15 cellular contexts compared by ENCODE assay signal in genomic region chr9:90987566-90987965, GRCh38.
DNase-seq lines count a peak whose midpoint lies in the region; ATAC-seq and TF ChIP-seq lines count a peak whose summit lies in the region.
"Had no signal": no experiment of that assay in that cellular context is flagged by ENCODE, and none has a peak within 500 bp of the region (broad histone marks: within the 10 kb centered on the region; RNA-seq: fewer than 3 reads in every experiment).

No MANE protein-coding gene starts in this region.

- no peaks in the 10 kb centered on the region for H3K79me2 ChIP-seq in mammary epithelial cell (ENCODE audit: insufficient read depth, low read length)

- H3K9me1 ChIP-seq in IMR-90 (ENCODE audit: insufficient read depth, low read length), result peaks cover 7% of the 10 kb centered on the region; the same call in 1 of the 2 replicates

- no peak overlapping the region for H3K23ac ChIP-seq in IMR-90 (ENCODE audit: low read depth, low read length)
- no peak overlapping the region for H3K23ac ChIP-seq in mesenchymal stem cell (ENCODE audit: low read length in 2 of 2)

- no peaks in the 10 kb centered on the region for H3K36me3 ChIP-seq in IMR-90 (ENCODE audit: control insufficient read depth, insufficient read depth, low read length)
- H3K36me3 ChIP-seq in mammary epithelial cell (ENCODE audit: insufficient read depth, low read length), result no peaks in the 10 kb centered on the region
- no peaks in the 10 kb centered on the region for H3K36me3 ChIP-seq in thyroid gland
- no peaks in the 10 kb centered on the region for H3K36me3 ChIP-seq in mesenchymal stem cell (ENCODE audit: control insufficient read depth in 1 of 2, insufficient read depth in 2 of 2, low read depth in 1 of 2, low read length in 2 of 2)
- H3K36me3 ChIP-seq: BLaER1 treated with 17β-estradiol and CSF1 and Interleukin-3, amounts not matched to agents 10 nM and 100 nM had no signal

- no peak overlapping the region for H4K91ac ChIP-seq in IMR-90 (ENCODE audit: insufficient read depth, low read depth, low read length)
- no peak overlapping the region for H4K91ac ChIP-seq in mesenchymal stem cell (ENCODE audit: low read length)

- H2AFZ ChIP-seq in IMR-90 (replicated peaks; ENCODE audit: low read length, poor library complexity), result no peak overlapping the region
- H2AFZ ChIP-seq in mammary epithelial cell (ENCODE audit: low read depth, low read length), result no peak overlapping the region
- no peak overlapping the region for H2AFZ ChIP-seq in mesenchymal stem cell (ENCODE audit: low read depth, low read length)
- H2AFZ ChIP-seq: GM23248 had no signal

- H2BK12ac ChIP-seq in mesenchymal stem cell (ENCODE audit: low read length in 2 of 2), result no peak overlapping the region

- H3K27ac ChIP-seq in IMR-90 (ENCODE audit: insufficient read depth, low read length) (no peak overlapping the region), mammary epithelial cell (ENCODE audit: insufficient read depth, low read depth, low read length) (no peak overlapping the region), thyroid gland (no peak overlapping the region), mesenchymal stem cell (ENCODE audit: low read length, poor library complexity, severe bottlenecking) (no peak overlapping the region)
- H3K27ac ChIP-seq: 22Rv1; BLaER1 treated with 17β-estradiol and CSF1 and Interleukin-3, amounts not matched to agents 10 nM and 100 nM; GM23248; HL-60 had no signal

- no peak for TF ChIP-seq RAD21 in IMR-90 (IDR thresholded peaks at IDR 0.05; ENCODE audit: low read length)

- no peak overlapping the region for H2AK9ac ChIP-seq in IMR-90 (replicated peaks; ENCODE audit: low read depth, low read length, poor library complexity)

- H3K4ac ChIP-seq in IMR-90 (ENCODE audit: low read depth, low read length) (peak overlapping the region; percentile 28; the same call in 1 of the 2 replicates), mesenchymal stem cell (ENCODE audit: low read depth in 1 of 2, low read length in 2 of 2) (no peak overlapping the region)

- 0 out of 2 replicates have a peak overlapping the region, but pooled peaks have one; percentile 40 for H3K14ac ChIP-seq in IMR-90 (replicated peaks; ENCODE audit: low read depth, low read length)
- H3K14ac ChIP-seq in mesenchymal stem cell (ENCODE audit: low read length in 2 of 2), result no peak overlapping the region

- H2AK5ac ChIP-seq in IMR-90 (ENCODE audit: low read depth, low read length), result peak overlapping the region; percentile 23; the same call in 1 of the 2 replicates
- no peak overlapping the region for H2AK5ac ChIP-seq in mesenchymal stem cell (ENCODE audit: low read length, severe bottlenecking)

- peak overlapping the region; percentile 79; the same call in 1 of the 2 replicates for H2BK120ac ChIP-seq in IMR-90 (ENCODE audit: low read depth, low read length)
- no peak overlapping the region for H2BK120ac ChIP-seq in mesenchymal stem cell (ENCODE audit: low read depth, low read length)

- intact Hi-C loops in IMR-90 (cut with micrococcal nuclease), result no loop called here
- intact Hi-C loops in mammary epithelial cell (cut with micrococcal nuclease), result loop anchor here (5.0 to 10.0 kb wide), 2 partner anchors 190 to 737 kb away; no protein-coding TSS in a partner anchor
- intact Hi-C loops in thyroid gland (cut with DNase I), result no loop called here

- in situ Hi-C loops in IMR-90 (cut with MboI; ENCODE audit: low sequenced_read_pairs), result no loop called here
- in situ Hi-C loops in mammary epithelial cell (cut with MboI; ENCODE audit: low sequenced_read_pairs in 2 of 2), result no loop called here

- DNase-seq in DMS 273 (lab: John Stamatoyannopoulos, UW; ENCODE audit: unreplicated experiment) (peak; percentile 1), DMS 273 treated with DMSO at 0.1 percent for 48 hours (lab: John Stamatoyannopoulos, UW) (no peak), IMR-90 (no peak), mammary epithelial cell (peak; percentile 80), thyroid gland (peak; percentile 20 to 29), ureter (ENCODE audit: low spot score) (no peak), mesenchymal stem cell (no peak)
- DNase-seq: CD4-positive, CD25-positive, alpha-beta regulatory T cell; DMS79; GM23248; H7 had no signal

- H3K9me3 ChIP-seq in IMR-90 (ENCODE audit: control insufficient read depth, insufficient read depth, low read length) (no peaks in the 10 kb centered on the region), mammary epithelial cell (replicated peaks; ENCODE audit: insufficient read depth, low read length) (no peaks in the 10 kb centered on the region), thyroid gland (no peaks in the 10 kb centered on the region), mesenchymal stem cell (ENCODE audit: control insufficient read depth, low read length) (peaks cover 22% of the 10 kb centered on the region)

- TF ChIP-seq POLR2A in IMR-90 (IDR thresholded peaks at IDR 0.05; ENCODE audit: low read depth, low read length) (no peak), thyroid gland (IDR thresholded peaks at IDR 0.05) (no peak)

- no peak overlapping the region; the same call in 1 of the 2 replicates for H4K5ac ChIP-seq in IMR-90 (ENCODE audit: low read depth, low read length)

- CTCF ChIA-PET in IMR-90 (lab: Yijun Ruan, JAX), result no interaction called here
- CTCF ChIA-PET in mammary epithelial cell (lab: Charles Lee; ENCODE audit: low non-redundant PET), result no interaction called here

- BruUV-seq in IMR-90 (replicated peaks; lab: Mats Ljungman, UMichigan), result no TSS peak
- BruUV-seq in mammary epithelial cell (replicated peaks; lab: Mats Ljungman, UMichigan), result no TSS peak

- H4K8ac ChIP-seq in IMR-90 (ENCODE audit: low read depth in 2 of 2, low read length in 2 of 2) (peak overlapping the region in 1 of 2 experiments; percentile 1; a peak in 2 of 4 replicates), mesenchymal stem cell (ENCODE audit: low read length) (no peak overlapping the region)

- H3K4me2 ChIP-seq in IMR-90 (ENCODE audit: low read depth, low read length), result no peak overlapping the region
- no peak overlapping the region for H3K4me2 ChIP-seq in mammary epithelial cell (ENCODE audit: insufficient read depth, low read depth, low read length)
- H3K4me2 ChIP-seq in mesenchymal stem cell (ENCODE audit: low read length, poor library complexity, severe bottlenecking), result no peak overlapping the region
- H3K4me2 ChIP-seq: BLaER1 treated with 17β-estradiol and CSF1 and Interleukin-3, amounts not matched to agents 10 nM and 100 nM had no signal

- H3K4me1 ChIP-seq in IMR-90 (ENCODE audit: control insufficient read depth, insufficient read depth, low read length), result peaks cover 16% of the 10 kb centered on the region
- H3K4me1 ChIP-seq in mammary epithelial cell (ENCODE audit: insufficient read depth, low read length), result peaks cover 46% of the 10 kb centered on the region
- H3K4me1 ChIP-seq in thyroid gland, result no peaks in the 10 kb centered on the region
- peaks cover 12% of the 10 kb centered on the region for H3K4me1 ChIP-seq in mesenchymal stem cell (ENCODE audit: control insufficient read depth, insufficient read depth, low read depth, low read length)

- H2BK15ac ChIP-seq in IMR-90 (ENCODE audit: low read depth, low read length) (peak overlapping the region; percentile 52; the same call in 1 of the 3 replicates), mesenchymal stem cell (ENCODE audit: low read depth, poor library complexity, severe bottlenecking) (no peak overlapping the region)

- peak overlapping the region; percentile 84 for H2BK20ac ChIP-seq in IMR-90 (ENCODE audit: low read depth, low read length)

- POLR2A ChIA-PET in IMR-90 (lab: Charles Lee; ENCODE audit: unreplicated experiment), result no interaction called here

- H3K18ac ChIP-seq in IMR-90 (ENCODE audit: low read depth, low read length), result peak overlapping the region; percentile 92; the same call in 1 of the 2 replicates
- H3K18ac ChIP-seq in mesenchymal stem cell (ENCODE audit: low read depth in 1 of 2, low read length in 2 of 2), result no peak overlapping the region

- H3K27me3 ChIP-seq in IMR-90 (ENCODE audit: control insufficient read depth, insufficient read depth, low read length) (no peaks in the 10 kb centered on the region), mammary epithelial cell (ENCODE audit: insufficient read depth, low read length) (no peaks in the 10 kb centered on the region), thyroid gland (no peaks in the 10 kb centered on the region), mesenchymal stem cell (ENCODE audit: control insufficient read depth in 1 of 2, insufficient read depth in 1 of 2, low read length in 2 of 2) (no peaks in the 10 kb centered on the region)
- H3K27me3 ChIP-seq: BLaER1 treated with 17β-estradiol and CSF1 and Interleukin-3, amounts not matched to agents 10 nM and 100 nM had no signal

- dilution Hi-C loops in IMR-90 (cut with HindIII; ENCODE audit: low sequenced_read_pairs, unreplicated experiment), result no loop called here
- dilution Hi-C loops in mammary epithelial cell (cut with HindIII; ENCODE audit: low sequenced_read_pairs), result no loop called here

- H3K4me3 ChIP-seq in IMR-90 (ENCODE audit: insufficient read depth, low read depth, low read length), result no peak overlapping the region
- no peak overlapping the region for H3K4me3 ChIP-seq in mammary epithelial cell (replicated peaks in 1 of 3; ENCODE audit: insufficient read depth in 1 of 3, low read depth in 2 of 3, low read length in 3 of 3)
- H3K4me3 ChIP-seq in thyroid gland (replicated peaks in 1 of 3), result no peak overlapping the region
- no peak overlapping the region for H3K4me3 ChIP-seq in mesenchymal stem cell (ENCODE audit: insufficient read depth in 1 of 2, low read depth in 1 of 2, low read length in 2 of 2)
- H3K4me3 ChIP-seq: BLaER1 treated with 17β-estradiol and CSF1 and Interleukin-3, amounts not matched to agents 10 nM and 100 nM; GM12878; GM23248 had no signal

- H2BK5ac ChIP-seq in IMR-90 (ENCODE audit: low read depth, low read length, poor library complexity, severe bottlenecking), result peak overlapping the region; percentile 73
- no peak overlapping the region for H2BK5ac ChIP-seq in mesenchymal stem cell (ENCODE audit: low read depth, low read length, poor library complexity, severe bottlenecking)

- no peak for TF ChIP-seq CTCF in IMR-90 (conservative IDR thresholded peaks at IDR 0.05; ENCODE audit: low read depth, low read length)
- no peak for TF ChIP-seq CTCF in mammary epithelial cell (conservative IDR thresholded peaks at IDR 0.05 in 1 of 2, IDR thresholded peaks at IDR 0.05 in 1 of 2; ENCODE audit: extremely low read depth in 1 of 2, insufficient read depth in 1 of 2, low read depth in 1 of 2, low read length in 2 of 2)
- no peak for TF ChIP-seq CTCF in thyroid gland (IDR thresholded peaks at IDR 0.05)

- ATAC-seq in IMR-90 (ENCODE audit: low read depth), result no peak
- ATAC-seq: GM12878 had no signal

- no peak overlapping the region for H3K56ac ChIP-seq in IMR-90 (ENCODE audit: extremely low read depth, insufficient read depth, low read length)

- H3K79me1 ChIP-seq in IMR-90 (ENCODE audit: low read depth in 1 of 2, low read length in 2 of 2) (no peaks in the 10 kb centered on the region), mesenchymal stem cell (replicated peaks; ENCODE audit: low read length, poor library complexity, severe bottlenecking) (no peaks in the 10 kb centered on the region)

- H4K20me1 ChIP-seq in IMR-90 (ENCODE audit: insufficient read depth, low read length), result no peaks in the 10 kb centered on the region
- H4K20me1 ChIP-seq in mammary epithelial cell (ENCODE audit: insufficient read depth, low read length), result no peaks in the 10 kb centered on the region
- H4K20me1 ChIP-seq: BLaER1 treated with 17β-estradiol and CSF1 and Interleukin-3, amounts not matched to agents 10 nM and 100 nM had no signal

- no CpG with 5 or more reads among the region's 2 CpGs for WGBS in IMR-90 (ENCODE audit: extremely low coverage in 2 of 2, insufficient read length in 1 of 2), 2 experiments
- WGBS in mammary epithelial cell (ENCODE audit: low coverage, missing lambda C conversion rate), result 34% methylated on average over 2 of the region's 2 CpGs
- 29 to 69% methylated on average over 2 of the region's 2 CpGs for WGBS in thyroid gland, 2 donors
- 50% methylated on average over 1 of the region's 2 CpGs for WGBS in mesenchymal stem cell

- H3K9ac ChIP-seq in IMR-90 (ENCODE audit: low read depth, low read length), result no peak overlapping the region
- no peak overlapping the region for H3K9ac ChIP-seq in mammary epithelial cell (ENCODE audit: insufficient read depth, low read length)
- no peak overlapping the region for H3K9ac ChIP-seq in mesenchymal stem cell (ENCODE audit: low read length)
- H3K9ac ChIP-seq: BLaER1 treated with 17β-estradiol and CSF1 and Interleukin-3, amounts not matched to agents 10 nM and 100 nM; GM23248 had no signal

Comparison
In these comparisons a context has a peak if more than half of its experiments do, and no peak if none do; other contexts are left out.
1. DNase-seq: peak in DMS 273 (single experiment), mammary epithelial cell (single experiment) and thyroid gland (2 of 2); none in DMS 273 treated with DMSO at 0.1 percent for 48 hours (single experiment), IMR-90 (single experiment), ureter (single experiment) and mesenchymal stem cell (single experiment).